In the genomic region with DNA sequence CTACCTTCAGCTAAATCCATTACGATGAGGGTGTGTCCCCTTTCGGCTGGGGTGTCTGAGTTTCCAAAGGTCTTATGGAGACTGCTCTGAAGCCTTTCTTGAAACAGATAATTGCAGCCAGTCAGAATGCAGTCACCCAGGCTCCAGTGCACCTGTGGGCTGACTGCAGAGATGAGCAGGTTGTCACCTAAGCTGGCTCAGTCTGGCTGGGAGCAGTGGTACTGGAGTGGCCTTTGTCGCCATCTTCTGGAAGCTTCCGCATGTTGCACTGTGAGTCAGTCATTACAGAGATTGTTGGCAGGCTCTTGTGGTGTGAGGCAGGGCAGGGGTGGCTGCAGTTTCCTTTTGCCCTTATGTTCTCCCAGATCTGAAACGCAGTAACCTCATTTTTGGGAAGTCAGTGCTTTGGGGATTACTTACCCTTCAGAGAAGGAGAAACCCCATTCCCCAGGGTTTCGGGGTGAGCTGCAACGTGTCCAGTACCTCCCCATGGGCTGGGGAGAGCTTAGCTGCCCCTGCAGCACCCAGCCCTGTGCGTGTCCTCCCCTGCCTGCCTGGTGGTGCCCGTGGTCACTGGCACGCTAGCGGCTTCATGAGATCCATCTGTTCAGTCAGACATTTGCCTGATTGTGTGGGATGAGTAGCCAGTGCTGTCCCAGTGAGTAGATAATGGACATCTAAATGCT, we compare ENCODE assay signal across 8 cellular contexts. TPM values are rescaled to one million over a fixed set of nuclear protein-coding genes. Genes with fewer than 3 reads are reported as not detected.
DNase-seq lines count a peak whose midpoint lies in the region; ATAC-seq and TF ChIP-seq lines count a peak whose summit lies in the region.

No MANE protein-coding gene starts in this region.

- DNase-seq in EL (peak; percentile 76), KG1 (lab: John Stamatoyannopoulos, UW) (peak; percentile 42), Peyer's patch (peak; percentile 75 to 92 (median 84)), fibroblast of pulmonary artery (ENCODE audit: low read depth) (peak; percentile 83), non-pigmented ciliary epithelial cell (ENCODE audit: low read depth) (peak; percentile 41), superior temporal gyrus (ENCODE audit: extremely low spot score) (peak; percentile 93)
- peak; percentile 77 to 81 for DNase-seq in activated T-cell treated with anti-CD3 and anti-CD28 coated beads, Interleukin-2, amount 50 U/mL, for 72 hours

- H3K4me3 ChIP-seq in Peyer's patch (no peak overlapping the region), fibroblast of pulmonary artery (replicated peaks; ENCODE audit: low read depth, low read length) (no peak overlapping the region)

- no peaks in the 10 kb centered on the region for H3K9me3 ChIP-seq in Peyer's patch

- H3K4me1 ChIP-seq in Peyer's patch, result no peaks in the 10 kb centered on the region

- TF ChIP-seq CTCF in Peyer's patch (IDR thresholded peaks at IDR 0.05) (peak; percentile 57 to 96 (median 90)), fibroblast of pulmonary artery (IDR thresholded peaks at IDR 0.05; ENCODE audit: low read length, missing control alignments) (peak; percentile 95)

- no peak overlapping the region for H3K4me3 Mint-ChIP-seq in activated T-cell treated with anti-CD3 and anti-CD28 coated beads, Interleukin-2, amount 50 U/mL, for 72 hours

- no peak overlapping the region for H3K27ac ChIP-seq in Peyer's patch

- H3K36me3 ChIP-seq in Peyer's patch, result peaks cover 0 to 5% (median 0%) of the 10 kb centered on the region in 3 donors

- ATAC-seq in GM21786 (IDR thresholded peaks at IDR 0.05; ENCODE audit: unreplicated experiment), result peak; percentile 83
- ATAC-seq in activated T-cell treated with anti-CD3 and anti-CD28 coated beads, Interleukin-2, amount 50 U/mL, for 72 hours (replicated peaks in 1 of 2), result peak; percentile 92 to 93

- H3K9me3 Mint-ChIP-seq in activated T-cell treated with anti-CD3 and anti-CD28 coated beads, Interleukin-2, amount 50 U/mL, for 72 hours, result no peaks in the 10 kb centered on the region

- H3K4me1 Mint-ChIP-seq in activated T-cell treated with anti-CD3 and anti-CD28 coated beads, Interleukin-2, amount 50 U/mL, for 72 hours (ENCODE audit: low read depth), result peaks cover 12% of the 10 kb centered on the region

- no peaks in the 10 kb centered on the region for H3K27me3 ChIP-seq in Peyer's patch

- no peak overlapping the region for H3K27ac Mint-ChIP-seq in activated T-cell treated with anti-CD3 and anti-CD28 coated beads, Interleukin-2, amount 50 U/mL, for 72 hours

- TF ChIP-seq POLR2A in Peyer's patch (IDR thresholded peaks at IDR 0.05), result no peak

- no peaks in the 10 kb centered on the region for H3K27me3 Mint-ChIP-seq in activated T-cell treated with anti-CD3 and anti-CD28 coated beads, Interleukin-2, amount 50 U/mL, for 72 hours (ENCODE audit: low read depth)

- H3K36me3 Mint-ChIP-seq in activated T-cell treated with anti-CD3 and anti-CD28 coated beads, Interleukin-2, amount 50 U/mL, for 72 hours (ENCODE audit: insufficient read depth in 2 of 2), result no peaks in the 10 kb centered on the region

RNA-seq across cellular contexts. Expression of gene SMYD2, which starts 48.0 kb away (rescaled TPM):
- total RNA-seq in Peyer's patch, result 10 to 100 TPM; 13.2 to 40.1 (median 25.1) TPM
- 10 to 100 TPM; 28.6 to 34.5 TPM for total RNA-seq in activated T-cell treated with anti-CD3 and anti-CD28 coated beads, Interleukin-2, amount 50 U/mL, for 72 hours

Comparison
In these comparisons a context has a peak if more than half of its experiments do, and no peak if none do; other contexts are left out.
1. DNase-seq: peak in every context shown above with its lines; median percentile 93 in superior temporal gyrus; 84 in Peyer's patch; 83 in fibroblast of pulmonary artery; 79 in activated T-cell treated with anti-CD3 and anti-CD28 coated beads, Interleukin-2, amount 50 U/mL, for 72 hours; 76 in EL; 42 in KG1; 41 in non-pigmented ciliary epithelial cell.